ENCODE assay signal across 23 cellular contexts in the genomic region with DNA sequence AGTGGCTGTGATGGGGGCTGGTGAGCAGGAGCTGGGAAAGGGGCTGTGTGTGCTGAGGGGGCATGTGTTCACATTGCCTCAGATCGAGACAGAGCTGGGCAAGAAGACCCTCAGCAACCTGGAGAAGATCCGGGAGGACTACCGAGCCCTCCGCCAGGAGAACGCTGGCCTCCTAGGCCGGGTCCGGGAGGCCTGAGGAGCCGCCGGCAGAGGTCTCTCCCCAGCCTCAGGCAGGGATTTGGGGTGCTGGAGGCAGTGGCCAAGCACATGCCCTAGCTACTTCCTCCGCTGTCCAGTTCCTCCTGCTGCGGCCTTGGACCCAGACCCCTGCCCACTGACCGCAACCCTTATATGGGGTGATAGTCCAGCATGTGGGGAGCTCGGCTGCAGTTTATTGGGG. TPM values are rescaled to one million over a fixed set of nuclear protein-coding genes. Genes with fewer than 3 reads are reported as not detected.
DNase-seq lines count a peak whose midpoint lies in the region; ATAC-seq, FAIRE-seq and TF ChIP-seq lines count a peak whose summit lies in the region.
"Had no signal": no experiment of that assay in that cellular context is flagged by ENCODE, and none has a peak within 500 bp of the region (broad histone marks: within the 10 kb centered on the region; RNA-seq: fewer than 3 reads in every experiment).

No MANE protein-coding gene starts in this region.

- H3K79me2 ChIP-seq in K562 (ENCODE audit: control insufficient read depth, insufficient read depth, low read length) (no peaks in the 10 kb centered on the region; the same call in 2 of the 3 replicates), osteoblast (ENCODE audit: insufficient read depth, low read length) (no peaks in the 10 kb centered on the region)

- H2AFZ ChIP-seq in K562 (ENCODE audit: low read depth, low read length) (no peak overlapping the region), osteoblast (ENCODE audit: low read length) (no peak overlapping the region)
- H2AFZ ChIP-seq: GM23248 had no signal

- peak in 1 of 2 donors; percentile 2 for ATAC-seq in CD4-positive, CD25-positive, alpha-beta regulatory T cell (ENCODE audit: low read depth in 2 of 2)
- ATAC-seq in K562 = no peak
- no peak for ATAC-seq in HG03521 (IDR thresholded peaks at IDR 0.05; ENCODE audit: unreplicated experiment)
- no peak for ATAC-seq in HG03520 (IDR thresholded peaks at IDR 0.05; ENCODE audit: unreplicated experiment)
- ATAC-seq: HepG2 had no signal

- H3K4me1 ChIP-seq in CD4-positive, CD25-positive, alpha-beta regulatory T cell (ENCODE audit: control insufficient read depth, insufficient read depth, low read length, poor library complexity, severe bottlenecking) = peaks cover 65% of the 10 kb centered on the region
- H3K4me1 ChIP-seq in K562 (replicated peaks in 1 of 2; ENCODE audit: control insufficient read depth in 2 of 2, insufficient read depth in 2 of 2, low read length in 2 of 2) (peaks cover 9 to 28% of the 10 kb centered on the region in 2 experiments; a peak in 4 of 5 replicates), osteoblast (ENCODE audit: insufficient read depth, low read length) (no peaks in the 10 kb centered on the region)
- H3K4me1 ChIP-seq: BE2C, Caco-2 had no signal

- TF ChIP-seq EP300 in K562 (IDR thresholded peaks at IDR 0.05; ENCODE audit: low read length) = no peak

- H3K4me2 ChIP-seq in K562 (ENCODE audit: insufficient read depth, low read length) = no peak overlapping the region
- no peak overlapping the region for H3K4me2 ChIP-seq in osteoblast (ENCODE audit: insufficient read depth, low read length)

- CTCF ChIA-PET in K562 (lab: Yijun Ruan, JAX; ENCODE audit: low intra/inter-chr PET ratio) = no interaction called here

- no peak for TF ChIP-seq RAD21 in K562 (CRISPR knock-in tag; conservative IDR thresholded peaks at IDR 0.05 in 1 of 2, IDR thresholded peaks at IDR 0.05 in 1 of 2)

- H3K27me3 ChIP-seq in CD4-positive, CD25-positive, alpha-beta regulatory T cell (ENCODE audit: control insufficient read depth, insufficient read depth, low read length) = no peaks in the 10 kb centered on the region
- H3K27me3 ChIP-seq in H7 (ENCODE audit: control insufficient read depth, insufficient read depth, low read length) = no peaks in the 10 kb centered on the region
- H3K27me3 ChIP-seq in K562 (ENCODE audit: control insufficient read depth in 2 of 2, insufficient read depth in 2 of 2, low read length in 2 of 2) = no peaks in the 10 kb centered on the region
- no peaks in the 10 kb centered on the region for H3K27me3 ChIP-seq in osteoblast (ENCODE audit: insufficient read depth, low read length)
- H3K27me3 ChIP-seq: BE2C had no signal

- H3K4me1 Mint-ChIP-seq in CD4-positive, CD25-positive, alpha-beta regulatory T cell = peaks cover 0 to 67% (median 21%) of the 10 kb centered on the region in 4 donors

- H3K9me3 Mint-ChIP-seq in CD4-positive, CD25-positive, alpha-beta regulatory T cell = peaks cover 0 to 2% (median 0%) of the 10 kb centered on the region in 7 donors
- H3K9me3 Mint-ChIP-seq: CD4-positive, alpha-beta T cell; IgD-negative memory B cell had no signal

- intact Hi-C loops in K562 (cut with micrococcal nuclease) = no loop called here

- in situ Hi-C loops in K562 (cut with MboI) = no loop called here

- no peak overlapping the region for H3K9ac ChIP-seq in K562 (ENCODE audit: insufficient read depth in 1 of 2, low read depth in 2 of 2, low read length in 2 of 2)
- H3K9ac ChIP-seq: GM23248 had no signal

- no peak overlapping the region for H3K4me3 ChIP-seq in CD4-positive, CD25-positive, alpha-beta regulatory T cell (ENCODE audit: low read depth, low read length)
- no peak overlapping the region for H3K4me3 ChIP-seq in H7 (ENCODE audit: insufficient read depth, low read depth, low read length)
- H3K4me3 ChIP-seq in K562 = no peak overlapping the region
- H3K4me3 ChIP-seq in osteoblast (ENCODE audit: insufficient read depth, low read length) = no peak overlapping the region
- H3K4me3 ChIP-seq: GM23248 had no signal

- peak overlapping the region in 3 of 4 donors; percentile 83 to 96 (median 89) for H3K4me3 Mint-ChIP-seq in CD4-positive, CD25-positive, alpha-beta regulatory T cell
- H3K4me3 Mint-ChIP-seq: CD4-positive, alpha-beta T cell had no signal

- no peak for FAIRE-seq in K562 (lab: Jason Lieb, UNC)
- FAIRE-seq: A204.1, D721Med, G401.6, GM12892, GM18507, HepG2, HTR-8/SVneo had no signal

- TF ChIP-seq POLR2A in K562 (conservative IDR thresholded peaks at IDR 0.05) = no peak

- POLR2A ChIA-PET in K562 (lab: Yijun Ruan, JAX) = interaction anchor here (0.6 to 2.4 kb wide), 4 partner anchors 9 to 719 kb away, joined by 3 to 10 read pairs (median 4); no protein-coding TSS in a partner anchor

- peaks cover 29% of the 10 kb centered on the region for H3K36me3 ChIP-seq in CD4-positive, CD25-positive, alpha-beta regulatory T cell (ENCODE audit: control insufficient read depth, insufficient read depth, low read length)
- H3K36me3 ChIP-seq in H7 (replicated peaks; ENCODE audit: control insufficient read depth, insufficient read depth, low read length) (no peaks in the 10 kb centered on the region), K562 (ENCODE audit: control insufficient read depth, insufficient read depth, low read length) (peaks cover 35% of the 10 kb centered on the region; the same call in 2 of the 3 replicates), osteoblast (ENCODE audit: insufficient read depth, low read length) (no peaks in the 10 kb centered on the region)
- H3K36me3 ChIP-seq: BE2C had no signal

- 91% methylated on average over 11 of the region's 13 CpGs for WGBS in K562 (ENCODE audit: insufficient coverage, low coverage, missing lambda C conversion rate)

- peaks cover 14% of the 10 kb centered on the region for H3K36me3 Mint-ChIP-seq in CD4-positive, CD25-positive, alpha-beta regulatory T cell
- H3K36me3 Mint-ChIP-seq: IgD-negative memory B cell had no signal

- DNase-seq in CD4-positive, CD25-positive, alpha-beta regulatory T cell = no peak
- DNase-seq in H7 (peak; percentile 42), K562 (ENCODE audit: extremely low read depth in 1 of 4, low spot score in 3 of 4) (no peak), osteoblast (ENCODE audit: insufficient read length, low spot score, missing footprints) (peak; percentile 64), NCI-H146 (lab: John Stamatoyannopoulos, UW) (no peak)
- DNase-seq: ACHN; BE2C; C1 segment of cervical spinal cord; Caco-2; CD4-positive, alpha-beta T cell; GM23248; HCEC 1CT had no signal

- H3K27ac Mint-ChIP-seq in CD4-positive, CD25-positive, alpha-beta regulatory T cell = peak overlapping the region; percentile 90 to 95 (median 93)

- H3K27me3 Mint-ChIP-seq in CD4-positive, CD25-positive, alpha-beta regulatory T cell = no peaks in the 10 kb centered on the region
- H3K27me3 Mint-ChIP-seq: CD4-positive, alpha-beta T cell; IgD-negative memory B cell had no signal

- H3K27ac ChIP-seq in CD4-positive, CD25-positive, alpha-beta regulatory T cell (ENCODE audit: insufficient read depth, low read length, poor library complexity, severe bottlenecking) = peak overlapping the region; percentile 66
- H3K27ac ChIP-seq in K562 (ENCODE audit: extremely low read depth, low read depth, low read length) (no peak overlapping the region), osteoblast (ENCODE audit: low read depth, low read length) (no peak overlapping the region)
- H3K27ac ChIP-seq: GM23248 had no signal

- H3K9me3 ChIP-seq in CD4-positive, CD25-positive, alpha-beta regulatory T cell (ENCODE audit: control insufficient read depth in 2 of 2, low read length in 2 of 2) = no peaks in the 10 kb centered on the region
- H3K9me3 ChIP-seq in K562 (replicated peaks; ENCODE audit: control insufficient read depth, insufficient read depth, low read depth, low read length) (no peaks in the 10 kb centered on the region), osteoblast (ENCODE audit: low read depth, low read length) (no peaks in the 10 kb centered on the region)
- H3K9me3 ChIP-seq: BE2C, Caco-2 had no signal

- H3K9me1 ChIP-seq in K562 (ENCODE audit: control insufficient read depth, insufficient read depth, low read length) = no peaks in the 10 kb centered on the region

- BruUV-seq in K562 (replicated peaks; lab: Mats Ljungman, UMichigan) = TSS peak; percentile 74

- no peak for TF ChIP-seq CTCF in K562 (IDR thresholded peaks at IDR 0.05 in 2 of 3, conservative IDR thresholded peaks at IDR 0.05 in 1 of 3; ENCODE audit: insufficient read depth in 2 of 3, low read depth in 1 of 3, low read length in 3 of 3)
- TF ChIP-seq CTCF in osteoblast (IDR thresholded peaks at IDR 0.05; ENCODE audit: extremely low read depth, low read depth, low read length) = no peak

- H4K20me1 ChIP-seq in K562 (replicated peaks; ENCODE audit: control insufficient read depth, insufficient read depth, low read length) = no peaks in the 10 kb centered on the region
- H4K20me1 ChIP-seq in osteoblast (ENCODE audit: insufficient read depth, low read length) = no peaks in the 10 kb centered on the region

RNA-seq across cellular contexts. Expression of a gene that starts 14.4 kb away (rescaled TPM):
- total RNA-seq in CD4-positive, CD25-positive, alpha-beta regulatory T cell = 198 TPM
- polyA plus RNA-seq in CD4-positive, CD25-positive, alpha-beta regulatory T cell = 100 to 1,000 TPM; 154 to 190 (median 172) TPM
- 0.14 and 0.37 TPM in 2 replicates for total RNA-seq in H7 (2014; rRNA removed; shearing (Covaris generic))
- total RNA-seq in K562 (2011; cell fraction: chromatin; rRNA removed; ENCODE audit: low replicate concordance) = 0.19 TPM in 1 of 2 replicates, not detected in the other
- total RNA-seq in K562 (2011; cell fraction: nucleolus; rRNA removed) = 0.26 and 0.33 TPM in 2 replicates
- 0.31 TPM in 1 of 2 replicates, not detected in the other for total RNA-seq in K562 (2011; cell fraction: nucleoplasm; rRNA removed)
- total RNA-seq in K562 (2014; rRNA removed) (not detected in 2 replicates), K562 (2014; rRNA removed; fragmentation: Illumina TruSeq; extraction: Trizol) (0.07 TPM in 1 of 2 replicates, not detected in the other), K562 (2015; rRNA removed; fragmentation: Illumina TruSeq; extraction: Trizol) (0.08 TPM in 1 of 2 replicates, not detected in the other), K562 (2021) (0.16 and 0.24 TPM in 2 replicates), osteoblast (not detected in 2 replicates)
- polyA plus RNA-seq in K562 (2011; rRNA removed) (0.07 and 0.12 TPM in 2 replicates), K562 (2014; fragmentation: Illumina TruSeq; extraction: Trizol) (0.13 and 0.29 TPM in 2 replicates), K562 (2014; fragmentation: Nextera tagmentation; extraction: Ambion mirVana) (under 1 TPM in 1 of 2 experiments, not detected in 1; 0.04 TPM), K562 (2014; rRNA removed) (not detected in 2 replicates)
- 0.18 and 0.22 TPM in 2 replicates for polyA plus RNA-seq in K562 (2011; cell fraction: cytosol; rRNA removed)
- polyA plus RNA-seq in K562 (2011; cell fraction: nucleus; rRNA removed) = 0.20 and 0.24 TPM in 2 replicates
- 0.30 and 0.40 TPM in 2 replicates for polyA plus RNA-seq in K562 (2012)
- 0.14 TPM in 1 of 2 replicates, not detected in the other for polyA minus RNA-seq in K562 (2011; rRNA and poly(A)+ RNA removed)
- not detected in 2 replicates for polyA minus RNA-seq in K562 (2011; cell fraction: cytosol; rRNA and poly(A)+ RNA removed)
- polyA minus RNA-seq in K562 (2011; cell fraction: nucleus; rRNA and poly(A)+ RNA removed) = not detected in 2 replicates
- total RNA-seq: GM23248, H4, HepG2 had no signal

RNA-seq across cellular contexts. Expression of a gene that starts 14.8 kb away (rescaled TPM):
- 18.3 TPM for total RNA-seq in CD4-positive, CD25-positive, alpha-beta regulatory T cell
- polyA plus RNA-seq in CD4-positive, CD25-positive, alpha-beta regulatory T cell = 10 to 100 TPM; 18.8 to 34.6 (median 28.0) TPM
- 11.1 and 13.7 TPM in 2 replicates for total RNA-seq in H7 (2014; rRNA removed; shearing (Covaris generic))
- 18.9 and 51.1 TPM in 2 replicates for total RNA-seq in K562 (2011; cell fraction: chromatin; rRNA removed; ENCODE audit: low replicate concordance)
- total RNA-seq in K562 (2011; cell fraction: nucleolus; rRNA removed) = 27.2 and 29.1 TPM in 2 replicates
- total RNA-seq in K562 (2011; cell fraction: nucleoplasm; rRNA removed) = 22.7 and 25.3 TPM in 2 replicates
- total RNA-seq in K562 (2014; rRNA removed) (13.5 and 14.0 TPM in 2 replicates), K562 (2014; rRNA removed; fragmentation: Illumina TruSeq; extraction: Trizol) (2.5 and 3.6 TPM in 2 replicates), K562 (2015; rRNA removed; fragmentation: Illumina TruSeq; extraction: Trizol) (6.6 and 7.1 TPM in 2 replicates), K562 (2021) (20.9 and 22.7 TPM in 2 replicates), osteoblast (13.3 and 15.6 TPM in 2 replicates)
- polyA plus RNA-seq in K562 (2011; rRNA removed) (11.7 and 26.4 TPM in 2 replicates), K562 (2014; fragmentation: Illumina TruSeq; extraction: Trizol) (5.1 and 12.0 TPM in 2 replicates), K562 (2014; fragmentation: Nextera tagmentation; extraction: Ambion mirVana) (under 1 TPM; 0.32 to 0.74 TPM), K562 (2014; rRNA removed) (11.1 and 13.6 TPM in 2 replicates)
- polyA plus RNA-seq in K562 (2011; cell fraction: cytosol; rRNA removed) = 19.0 and 32.2 TPM in 2 replicates
- 72.0 and 73.7 TPM in 2 replicates for polyA plus RNA-seq in K562 (2011; cell fraction: nucleus; rRNA removed)
- 14.8 and 30.0 TPM in 2 replicates for polyA plus RNA-seq in K562 (2012)
- polyA minus RNA-seq in K562 (2011; rRNA and poly(A)+ RNA removed) = 12.0 and 15.2 TPM in 2 replicates
- 21.5 and 24.4 TPM in 2 replicates for polyA minus RNA-seq in K562 (2011; cell fraction: cytosol; rRNA and poly(A)+ RNA removed)
- 9.8 and 17.3 TPM in 2 replicates for polyA minus RNA-seq in K562 (2011; cell fraction: nucleus; rRNA and poly(A)+ RNA removed)

RNA-seq across cellular contexts. Expression of a gene that starts 16.9 kb away (rescaled TPM):
- total RNA-seq in CD4-positive, CD25-positive, alpha-beta regulatory T cell = 0.69 TPM
- polyA plus RNA-seq in CD4-positive, CD25-positive, alpha-beta regulatory T cell = not detected
- 0.55 and 2.1 TPM in 2 replicates for total RNA-seq in H7 (2014; rRNA removed; shearing (Covaris generic))
- total RNA-seq in K562 (2011; cell fraction: chromatin; rRNA removed; ENCODE audit: low replicate concordance) = 2.0 TPM in 2 replicates
- 0.79 and 0.83 TPM in 2 replicates for total RNA-seq in K562 (2011; cell fraction: nucleolus; rRNA removed)
- total RNA-seq in K562 (2011; cell fraction: nucleoplasm; rRNA removed) = 0.84 and 1.7 TPM in 2 replicates
- total RNA-seq in K562 (2014; rRNA removed) (under 0.01 TPM in 1 of 2 replicates, not detected in the other), K562 (2014; rRNA removed; fragmentation: Illumina TruSeq; extraction: Trizol) (not detected in 2 replicates), K562 (2015; rRNA removed; fragmentation: Illumina TruSeq; extraction: Trizol) (not detected in 2 replicates), K562 (2021) (0.04 TPM in 2 replicates), osteoblast (not detected in 2 replicates)
- polyA plus RNA-seq in K562 (2011; rRNA removed) (0.13 and 0.37 TPM in 2 replicates), K562 (2014; fragmentation: Illumina TruSeq; extraction: Trizol) (0.01 and 0.03 TPM in 2 replicates), K562 (2014; fragmentation: Nextera tagmentation; extraction: Ambion mirVana) (under 1 TPM in 1 of 2 experiments, not detected in 1; 0.01 TPM), K562 (2014; rRNA removed) (0.15 and 0.41 TPM in 2 replicates)
- polyA plus RNA-seq in K562 (2011; cell fraction: cytosol; rRNA removed) = 0.10 and 0.22 TPM in 2 replicates
- polyA plus RNA-seq in K562 (2011; cell fraction: nucleus; rRNA removed) = 1.5 and 1.9 TPM in 2 replicates
- polyA plus RNA-seq in K562 (2012) = 0.10 and 0.36 TPM in 2 replicates
- polyA minus RNA-seq in K562 (2011; rRNA and poly(A)+ RNA removed) = 0.04 and 0.06 TPM in 2 replicates
- polyA minus RNA-seq in K562 (2011; cell fraction: cytosol; rRNA and poly(A)+ RNA removed) = not detected in 2 replicates
- 0.27 and 0.56 TPM in 2 replicates for polyA minus RNA-seq in K562 (2011; cell fraction: nucleus; rRNA and poly(A)+ RNA removed)
- total RNA-seq: GM23248, H4, HepG2 had no signal
- polyA plus RNA-seq: GM23248, IgD-negative memory B cell had no signal

RNA-seq across cellular contexts. Expression of a gene that starts 19.5 kb away (rescaled TPM):
- 19.4 TPM for total RNA-seq in CD4-positive, CD25-positive, alpha-beta regulatory T cell
- 10 to 100 TPM; 11.8 to 28.0 (median 15.1) TPM for polyA plus RNA-seq in CD4-positive, CD25-positive, alpha-beta regulatory T cell
- total RNA-seq in H7 (2014; rRNA removed; shearing (Covaris generic)) = 8.9 and 16.4 TPM in 2 replicates
- total RNA-seq in K562 (2011; cell fraction: chromatin; rRNA removed; ENCODE audit: low replicate concordance) = 1.2 and 2.2 TPM in 2 replicates
- 2.7 and 5.1 TPM in 2 replicates for total RNA-seq in K562 (2011; cell fraction: nucleolus; rRNA removed)
- total RNA-seq in K562 (2011; cell fraction: nucleoplasm; rRNA removed) = 0.88 and 1.1 TPM in 2 replicates
- total RNA-seq in K562 (2014; rRNA removed) (0.54 and 0.69 TPM in 2 replicates), K562 (2014; rRNA removed; fragmentation: Illumina TruSeq; extraction: Trizol) (0.06 and 0.18 TPM in 2 replicates), K562 (2015; rRNA removed; fragmentation: Illumina TruSeq; extraction: Trizol) (0.57 and 0.91 TPM in 2 replicates), K562 (2021) (0.81 and 0.86 TPM in 2 replicates), osteoblast (3.2 and 4.0 TPM in 2 replicates)
- polyA plus RNA-seq in K562 (2011; rRNA removed) (0.32 and 0.61 TPM in 2 replicates), K562 (2014; fragmentation: Illumina TruSeq; extraction: Trizol) (0.16 and 0.32 TPM in 2 replicates), K562 (2014; fragmentation: Nextera tagmentation; extraction: Ambion mirVana) (under 1 TPM in 1 of 2 experiments, not detected in 1; 0.03 TPM), K562 (2014; rRNA removed) (0.56 and 1.1 TPM in 2 replicates)
- polyA plus RNA-seq in K562 (2011; cell fraction: cytosol; rRNA removed) = 0.38 and 0.52 TPM in 2 replicates
- polyA plus RNA-seq in K562 (2011; cell fraction: nucleus; rRNA removed) = 1.6 and 2.2 TPM in 2 replicates
- 0.39 and 1.00 TPM in 2 replicates for polyA plus RNA-seq in K562 (2012)
- 0.18 and 0.36 TPM in 2 replicates for polyA minus RNA-seq in K562 (2011; rRNA and poly(A)+ RNA removed)
- not detected in 2 replicates for polyA minus RNA-seq in K562 (2011; cell fraction: cytosol; rRNA and poly(A)+ RNA removed)
- 3.0 and 3.4 TPM in 2 replicates for polyA minus RNA-seq in K562 (2011; cell fraction: nucleus; rRNA and poly(A)+ RNA removed)

RNA-seq across cellular contexts. Expression of a gene that starts 50.1 kb away (rescaled TPM):
- total RNA-seq in CD4-positive, CD25-positive, alpha-beta regulatory T cell = 1.3 TPM
- under 1 TPM; 0.67 to 0.95 (median 0.84) TPM for polyA plus RNA-seq in CD4-positive, CD25-positive, alpha-beta regulatory T cell
- 1.7 and 1.9 TPM in 2 replicates for total RNA-seq in H7 (2014; rRNA removed; shearing (Covaris generic))
- total RNA-seq in K562 (2011; cell fraction: chromatin; rRNA removed; ENCODE audit: low replicate concordance) = 4.8 and 8.4 TPM in 2 replicates
- total RNA-seq in K562 (2011; cell fraction: nucleolus; rRNA removed) = 6.8 and 7.3 TPM in 2 replicates
- 6.0 and 10.6 TPM in 2 replicates for total RNA-seq in K562 (2011; cell fraction: nucleoplasm; rRNA removed)
- total RNA-seq in K562 (2014; rRNA removed) (3.4 and 3.9 TPM in 2 replicates), K562 (2014; rRNA removed; fragmentation: Illumina TruSeq; extraction: Trizol) (2.2 and 2.6 TPM in 2 replicates), K562 (2015; rRNA removed; fragmentation: Illumina TruSeq; extraction: Trizol) (1.5 and 1.6 TPM in 2 replicates), K562 (2021) (2.1 and 3.0 TPM in 2 replicates), osteoblast (0.29 and 0.36 TPM in 2 replicates)
- polyA plus RNA-seq in K562 (2011; rRNA removed) (3.9 and 5.1 TPM in 2 replicates), K562 (2014; fragmentation: Illumina TruSeq; extraction: Trizol) (2.4 and 2.9 TPM in 2 replicates), K562 (2014; fragmentation: Nextera tagmentation; extraction: Ambion mirVana) (under 1 TPM; 0.48 to 0.52 TPM), K562 (2014; rRNA removed) (3.6 and 4.3 TPM in 2 replicates)
- 5.7 and 10.1 TPM in 2 replicates for polyA plus RNA-seq in K562 (2011; cell fraction: cytosol; rRNA removed)
- polyA plus RNA-seq in K562 (2011; cell fraction: nucleus; rRNA removed) = 3.8 and 7.1 TPM in 2 replicates
- 1.8 and 4.5 TPM in 2 replicates for polyA plus RNA-seq in K562 (2012)
- 1.6 and 3.3 TPM in 2 replicates for polyA minus RNA-seq in K562 (2011; rRNA and poly(A)+ RNA removed)
- polyA minus RNA-seq in K562 (2011; cell fraction: cytosol; rRNA and poly(A)+ RNA removed) = 1.3 and 4.0 TPM in 2 replicates
- polyA minus RNA-seq in K562 (2011; cell fraction: nucleus; rRNA and poly(A)+ RNA removed) = 3.8 and 4.0 TPM in 2 replicates

Comparison
In these comparisons a context has a peak if more than half of its experiments do, and no peak if none do; other contexts are left out.
1. DNase-seq: peak in H7 (single experiment) and osteoblast (single experiment); none in CD4-positive, CD25-positive, alpha-beta regulatory T cell (0 of 3), K562 (0 of 4) and NCI-H146 (single experiment).
2. RNA of a gene that starts 14.4 kb away (total RNA-seq): 198 TPM in CD4-positive, CD25-positive, alpha-beta regulatory T cell (single experiment); 0.14 to 0.37 TPM in H7, 0.07 to 0.33 TPM in K562 and not detected in osteoblast; every median in the first group is over 100 times any median in the second.